2 cellular contexts compared by ENCODE assay signal in the genomic region with DNA sequence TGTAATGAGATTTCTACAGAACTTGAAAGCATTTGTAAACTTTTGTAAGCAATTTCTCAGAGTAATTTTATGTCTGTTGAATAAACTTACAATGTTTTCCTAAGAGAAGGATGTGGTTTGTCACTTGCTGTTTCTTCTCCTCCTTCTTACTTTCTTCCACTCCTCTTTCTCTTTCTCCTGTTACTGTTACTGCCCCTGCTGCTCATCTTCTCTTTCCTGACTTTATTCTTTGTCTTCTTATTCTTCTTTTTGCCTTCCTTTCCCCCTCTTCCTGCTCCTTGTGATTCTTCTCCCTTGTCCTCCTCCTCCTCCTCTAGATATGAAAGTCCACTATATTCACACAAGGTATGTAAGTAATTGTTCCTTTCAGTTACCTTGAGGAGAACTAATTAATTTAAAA.
TF ChIP-seq lines count a peak whose summit lies in the region.

No MANE protein-coding gene starts in this region.

TF ChIP-seq in A549, 52 proteins besides CTCF, POLR2A, EP300 and RAD21:
- TF ChIP-seq MAZ (IDR thresholded peaks at IDR 0.05; ENCODE audit: borderline replicate concordance, low read depth, low read length) (no peak), POLR2AphosphoS2 (conservative IDR thresholded peaks at IDR 0.05; ENCODE audit: low read length) (no peak), BHLHE40 (IDR thresholded peaks at IDR 0.05; ENCODE audit: low read depth, low read length) (no peak), FOXS1 (CRISPR knock-in tag; IDR thresholded peaks at IDR 0.05) (no peak), RFX5 (IDR thresholded peaks at IDR 0.05) (no peak), CHD2 (IDR thresholded peaks at IDR 0.05; ENCODE audit: low read length, partially characterized antibody) (no peak), ZC3H11A (IDR thresholded peaks at IDR 0.05) (no peak), HOXA7 (CRISPR knock-in tag; IDR thresholded peaks at IDR 0.05) (no peak), GATA3 (IDR thresholded peaks at IDR 0.05; ENCODE audit: borderline replicate concordance) (no peak), JUN (IDR thresholded peaks at IDR 0.05) (no peak), RARB (CRISPR knock-in tag; IDR thresholded peaks at IDR 0.05) (no peak)
- TF ChIP-seq, protein P1, sequence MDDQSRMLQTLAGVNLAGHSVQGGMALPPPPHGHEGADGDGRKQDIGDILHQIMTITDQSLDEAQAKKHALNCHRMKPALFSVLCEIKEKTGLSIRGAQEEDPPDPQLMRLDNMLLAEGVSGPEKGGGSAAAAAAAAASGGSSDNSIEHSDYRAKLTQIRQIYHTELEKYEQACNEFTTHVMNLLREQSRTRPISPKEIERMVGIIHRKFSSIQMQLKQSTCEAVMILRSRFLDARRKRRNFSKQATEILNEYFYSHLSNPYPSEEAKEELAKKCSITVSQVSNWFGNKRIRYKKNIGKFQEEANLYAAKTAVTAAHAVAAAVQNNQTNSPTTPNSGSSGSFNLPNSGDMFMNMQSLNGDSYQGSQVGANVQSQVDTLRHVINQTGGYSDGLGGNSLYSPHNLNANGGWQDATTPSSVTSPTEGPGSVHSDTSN (IDR thresholded peaks at IDR 0.05): no peak
- TF ChIP-seq, protein P2, sequence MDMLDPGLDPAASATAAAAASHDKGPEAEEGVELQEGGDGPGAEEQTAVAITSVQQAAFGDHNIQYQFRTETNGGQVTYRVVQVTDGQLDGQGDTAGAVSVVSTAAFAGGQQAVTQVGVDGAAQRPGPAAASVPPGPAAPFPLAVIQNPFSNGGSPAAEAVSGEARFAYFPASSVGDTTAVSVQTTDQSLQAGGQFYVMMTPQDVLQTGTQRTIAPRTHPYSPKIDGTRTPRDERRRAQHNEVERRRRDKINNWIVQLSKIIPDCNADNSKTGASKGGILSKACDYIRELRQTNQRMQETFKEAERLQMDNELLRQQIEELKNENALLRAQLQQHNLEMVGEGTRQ (IDR thresholded peaks at IDR 0.05): no peak
- TF ChIP-seq, protein P3, sequence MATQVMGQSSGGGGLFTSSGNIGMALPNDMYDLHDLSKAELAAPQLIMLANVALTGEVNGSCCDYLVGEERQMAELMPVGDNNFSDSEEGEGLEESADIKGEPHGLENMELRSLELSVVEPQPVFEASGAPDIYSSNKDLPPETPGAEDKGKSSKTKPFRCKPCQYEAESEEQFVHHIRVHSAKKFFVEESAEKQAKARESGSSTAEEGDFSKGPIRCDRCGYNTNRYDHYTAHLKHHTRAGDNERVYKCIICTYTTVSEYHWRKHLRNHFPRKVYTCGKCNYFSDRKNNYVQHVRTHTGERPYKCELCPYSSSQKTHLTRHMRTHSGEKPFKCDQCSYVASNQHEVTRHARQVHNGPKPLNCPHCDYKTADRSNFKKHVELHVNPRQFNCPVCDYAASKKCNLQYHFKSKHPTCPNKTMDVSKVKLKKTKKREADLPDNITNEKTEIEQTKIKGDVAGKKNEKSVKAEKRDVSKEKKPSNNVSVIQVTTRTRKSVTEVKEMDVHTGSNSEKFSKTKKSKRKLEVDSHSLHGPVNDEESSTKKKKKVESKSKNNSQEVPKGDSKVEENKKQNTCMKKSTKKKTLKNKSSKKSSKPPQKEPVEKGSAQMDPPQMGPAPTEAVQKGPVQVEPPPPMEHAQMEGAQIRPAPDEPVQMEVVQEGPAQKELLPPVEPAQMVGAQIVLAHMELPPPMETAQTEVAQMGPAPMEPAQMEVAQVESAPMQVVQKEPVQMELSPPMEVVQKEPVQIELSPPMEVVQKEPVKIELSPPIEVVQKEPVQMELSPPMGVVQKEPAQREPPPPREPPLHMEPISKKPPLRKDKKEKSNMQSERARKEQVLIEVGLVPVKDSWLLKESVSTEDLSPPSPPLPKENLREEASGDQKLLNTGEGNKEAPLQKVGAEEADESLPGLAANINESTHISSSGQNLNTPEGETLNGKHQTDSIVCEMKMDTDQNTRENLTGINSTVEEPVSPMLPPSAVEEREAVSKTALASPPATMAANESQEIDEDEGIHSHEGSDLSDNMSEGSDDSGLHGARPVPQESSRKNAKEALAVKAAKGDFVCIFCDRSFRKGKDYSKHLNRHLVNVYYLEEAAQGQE (IDR thresholded peaks at IDR 0.05): no peak

TF ChIP-seq in HEK293, 187 proteins besides CTCF, POLR2A, EP300 and RAD21:
- peak; percentile 60 for TF ChIP-seq PRDM1 (tag by site-specific recombination; IDR thresholded peaks at IDR 0.05)
- TF ChIP-seq ZNF544 (tag by site-specific recombination; IDR thresholded peaks at IDR 0.05): no peak
TF ChIP-seq in HEK293: peak in this region for 1.
